In the genomic region with DNA sequence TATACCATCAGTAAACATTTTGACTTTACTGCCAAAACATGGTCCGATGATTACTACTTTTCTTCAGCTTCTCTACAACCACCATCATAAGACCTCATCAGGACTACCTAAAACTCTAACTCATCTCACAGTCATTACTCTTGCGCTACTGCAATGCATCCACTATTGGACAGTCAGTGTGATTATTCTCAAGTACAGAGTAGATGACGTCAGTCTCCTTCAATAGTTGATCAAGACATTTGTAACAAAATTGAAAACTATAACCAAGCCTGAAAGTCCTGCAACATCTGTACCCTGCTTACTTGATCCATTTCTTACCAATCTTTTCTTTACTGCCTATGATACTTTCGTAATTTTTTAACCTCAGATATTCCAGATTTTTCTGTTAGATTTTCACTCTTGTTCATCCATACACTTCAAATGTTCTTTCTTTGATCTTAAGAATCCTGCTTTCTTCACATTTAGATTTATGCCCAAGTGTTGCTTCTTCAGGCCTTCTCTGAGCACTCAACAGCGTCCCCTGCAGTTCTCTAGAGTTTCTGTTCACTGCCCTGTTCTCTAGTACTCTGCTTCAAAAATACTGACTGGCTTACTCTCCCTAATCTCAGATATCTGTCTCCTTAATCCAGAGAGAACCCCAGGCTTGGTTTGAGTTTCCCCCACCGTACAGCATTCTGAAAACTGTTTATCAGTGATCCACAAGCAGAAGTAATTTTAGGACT, we compare ENCODE assay signal across 25 cellular contexts.
A peak's percentile ranks its signal among the peaks of the same experiment; 100 is the strongest.
DNase-seq lines count a peak whose midpoint lies in the region; ATAC-seq and TF ChIP-seq lines count a peak whose summit lies in the region.
"Had no signal": no experiment of that assay in that cellular context is flagged by ENCODE, and none has a peak within 500 bp of the region (broad histone marks: within the 10 kb centered on the region; RNA-seq: fewer than 3 reads in every experiment).

No MANE protein-coding gene starts in this region.

- TF ChIP-seq EP300 in gastroesophageal sphincter (IDR thresholded peaks at IDR 0.05): no peak

- intact Hi-C loops in dorsolateral prefrontal cortex (cut with DNase I): no loop called here

- WGBS in gastroesophageal sphincter (ENCODE audit: low coverage in 1 of 2), 2 donors: 67 to 76% methylated on average over 5 to 6 of the region's 6 CpGs

- H3K27ac ChIP-seq in dorsolateral prefrontal cortex (no peak overlapping the region), gastroesophageal sphincter (no peak overlapping the region)
- H3K27ac ChIP-seq: A549, ascending aorta, ovary, suprapubic skin, uterus had no signal

- DNase-seq in AG09309 (ENCODE audit: low read depth) (no peak), HFF-Myc (ENCODE audit: extremely low read depth, low read depth) (no peak), cardiac fibroblast (ENCODE audit: low read depth in 2 of 2) (peak; percentile 6 to 72), iPS DF 4.7 (ENCODE audit: extremely low read depth, low spot score) (peak; percentile 5), GM10266 (ENCODE audit: extremely low spot score) (no peak), dorsolateral prefrontal cortex (no peak)
- DNase-seq: activated naive CD4-positive, alpha-beta T cell treated with anti-CD3 and anti-CD28 coated beads, Interleukin-2, amount 50 U/mL, for 16 hours; activated T-cell treated with anti-CD3 and anti-CD28 coated beads, Interleukin-2, amount 50 U/mL, for 48 hours; cerebellar nuclear complex; effector memory CD4-positive, alpha-beta T cell; H7; kidney; naive thymus-derived CD4-positive, alpha-beta T cell; NCI-H1436 treated with DMSO at 0.1 percent for 48 hours; NCI-H2171; NCI-H526; ovary; right cardiac atrium; uterus had no signal

- ATAC-seq in HG02798 (IDR thresholded peaks at IDR 0.05; ENCODE audit: poor library complexity, unreplicated experiment) (no peak), gastroesophageal sphincter (no peak)
- ATAC-seq: A549; naive thymus-derived CD4-positive, alpha-beta T cell; right cardiac atrium; stimulated activated effector memory CD8-positive, alpha-beta T cell treated with anti-CD3 and anti-CD28 coated beads, Interleukin-12 subunit alpha, Interleukin-12 subunit beta, amount 100 ng/mL, for 72 hours had no signal

- H3K36me3 ChIP-seq in gastroesophageal sphincter: no peaks in the 10 kb centered on the region
- H3K36me3 ChIP-seq: ascending aorta, ovary, suprapubic skin, uterus had no signal

- H3K4me1 ChIP-seq in gastroesophageal sphincter: no peaks in the 10 kb centered on the region
- H3K4me1 ChIP-seq: A549, ascending aorta, suprapubic skin, uterus had no signal

- TF ChIP-seq POLR2A in gastroesophageal sphincter (IDR thresholded peaks at IDR 0.05): no peak

- TF ChIP-seq CTCF in AG09309 (IDR thresholded peaks at IDR 0.05; ENCODE audit: control insufficient read depth, insufficient read depth, low read depth, low read length, missing control alignments) (peak; percentile 7), HFF-Myc (IDR thresholded peaks at IDR 0.05; ENCODE audit: low read depth, low read length, missing control alignments) (peak; percentile 14), cardiac fibroblast (IDR thresholded peaks at IDR 0.05; ENCODE audit: low read depth, low read length) (peak; percentile 58), GM10266 (IDR thresholded peaks at IDR 0.05; ENCODE audit: control insufficient read depth, insufficient read depth, low read depth, missing control alignments) (no peak), dorsolateral prefrontal cortex (IDR thresholded peaks at IDR 0.05 in 54 of 56, conservative IDR thresholded peaks at IDR 0.05 in 2 of 56; ENCODE audit: low read depth in 1 of 56, partially characterized antibody in 56 of 56) (no peak), gastroesophageal sphincter (IDR thresholded peaks at IDR 0.05) (no peak)

- peaks cover 0 to 6% (median 0%) of the 10 kb centered on the region in 3 donors for H3K9me3 ChIP-seq in gastroesophageal sphincter
- H3K9me3 ChIP-seq: A549, ascending aorta, ovary, uterus had no signal

- H3K27me3 ChIP-seq in dorsolateral prefrontal cortex (no peaks in the 10 kb centered on the region), gastroesophageal sphincter (no peaks in the 10 kb centered on the region)
- H3K27me3 ChIP-seq: ascending aorta, ovary, suprapubic skin, uterus had no signal

- no peak overlapping the region for H3K4me3 ChIP-seq in AG09309 (ENCODE audit: control insufficient read depth, low read depth, low read length)
- no peak overlapping the region for H3K4me3 ChIP-seq in HFF-Myc (replicated peaks; ENCODE audit: low read depth, low read length)
- no peak overlapping the region for H3K4me3 ChIP-seq in cardiac fibroblast (replicated peaks in 1 of 2; ENCODE audit: low read depth in 2 of 2, low read length in 2 of 2)
- H3K4me3 ChIP-seq in dorsolateral prefrontal cortex: no peak overlapping the region
- H3K4me3 ChIP-seq in gastroesophageal sphincter: no peak overlapping the region
- H3K4me3 ChIP-seq: A549, ascending aorta, ovary, suprapubic skin, uterus had no signal

Comparison
In these comparisons a context has a peak if more than half of its experiments do, and no peak if none do; other contexts are left out.
1. DNase-seq: peak in cardiac fibroblast (2 of 2) and iPS DF 4.7 (single experiment); none in AG09309 (single experiment), HFF-Myc (single experiment), GM10266 (single experiment) and dorsolateral prefrontal cortex (0 of 10).
2. CTCF ChIP-seq: peak in AG09309 (single experiment), HFF-Myc (single experiment) and cardiac fibroblast (single experiment); none in GM10266 (single experiment), dorsolateral prefrontal cortex (0 of 56) and gastroesophageal sphincter (0 of 4).